32 cellular contexts compared by ENCODE assay signal in the genomic region with DNA sequence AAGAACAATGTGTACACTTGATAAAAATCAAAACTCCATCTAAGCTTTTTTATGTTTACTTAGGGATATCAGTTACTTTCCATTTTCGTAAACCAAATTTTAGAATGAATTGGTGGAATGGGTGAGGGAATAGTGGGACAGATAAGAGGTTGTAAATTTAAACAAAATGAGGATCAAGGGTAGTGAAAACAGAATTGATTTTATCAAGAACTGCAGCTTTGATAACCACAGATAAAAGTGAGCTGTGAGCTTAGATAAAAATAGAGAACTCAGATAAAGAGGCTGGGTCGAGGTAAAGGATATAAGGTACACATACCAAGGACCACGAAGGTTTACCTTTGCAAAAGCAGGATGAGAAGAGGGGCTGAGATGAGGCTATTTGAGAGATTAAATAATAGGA.
DNase-seq lines count a peak whose midpoint lies in the region; ATAC-seq and TF ChIP-seq lines count a peak whose summit lies in the region.
"Had no signal": no experiment of that assay in that cellular context is flagged by ENCODE, and none has a peak within 500 bp of the region (broad histone marks: within the 10 kb centered on the region; RNA-seq: fewer than 3 reads in every experiment).

No MANE protein-coding gene starts in this region.

- no peaks in the 10 kb centered on the region for H3K9me2 ChIP-seq in PC-9 (ENCODE audit: insufficient read depth)

- no peak overlapping the region for H2AK5ac ChIP-seq in mesendoderm (ENCODE audit: low read length)

- no peak overlapping the region for H2BK5ac ChIP-seq in mesendoderm (ENCODE audit: low read length)

- no peak overlapping the region for H3K23ac ChIP-seq in mesendoderm (ENCODE audit: low read length)

- H3K56ac ChIP-seq in mesendoderm (ENCODE audit: low read length): no peak overlapping the region

- H2BK120ac ChIP-seq in mesendoderm (ENCODE audit: low read depth, low read length): no peak overlapping the region

- no peaks in the 10 kb centered on the region for H3K79me1 ChIP-seq in mesendoderm (ENCODE audit: low read length)

- H3K27me3 Mint-ChIP-seq in Caco-2 (ENCODE audit: insufficient read depth, unreplicated experiment): no peaks in the 10 kb centered on the region
- H3K27me3 Mint-ChIP-seq: B cell; CD4-positive, alpha-beta memory T cell; CD4-positive, alpha-beta T cell; CD4-positive, CD25-positive, alpha-beta regulatory T cell; CD8-positive, alpha-beta memory T cell had no signal

- TF ChIP-seq CTCF in Caco-2 (IDR thresholded peaks at IDR 0.05; ENCODE audit: insufficient read depth in 1 of 2, low read depth in 1 of 2, low read length in 1 of 2, severe bottlenecking in 1 of 2, unreplicated experiment in 1 of 2) (no peak), HEK293 (tag by site-specific recombination; IDR thresholded peaks at IDR 0.05) (no peak), PC-9 (conservative IDR thresholded peaks at IDR 0.05) (no peak)

- H3K4me1 ChIP-seq in Caco-2 (peaks cover 17% of the 10 kb centered on the region), HEK293 (ENCODE audit: control insufficient read depth, insufficient read depth, low read length) (no peaks in the 10 kb centered on the region), mesendoderm (ENCODE audit: control insufficient read depth, low read depth, low read length) (no peaks in the 10 kb centered on the region), PC-9 (replicated peaks; ENCODE audit: insufficient read depth) (no peaks in the 10 kb centered on the region)
- H3K4me1 ChIP-seq: A549; BE2C; BLaER1; BLaER1 treated with 17β-estradiol and CSF1 and Interleukin-3, amounts not matched to agents 10 nM and 100 nM had no signal

- H3K36me3 Mint-ChIP-seq in Caco-2 (ENCODE audit: insufficient read depth, unreplicated experiment): no peaks in the 10 kb centered on the region
- H3K36me3 Mint-ChIP-seq: CD14-positive monocyte; CD4-positive, alpha-beta memory T cell; CD4-positive, CD25-positive, alpha-beta regulatory T cell; CD8-positive, alpha-beta memory T cell; CD8-positive, alpha-beta T cell had no signal

- no peak overlapping the region for H3K4me2 ChIP-seq in mesendoderm (ENCODE audit: low read length)
- no peak overlapping the region for H3K4me2 ChIP-seq in PC-9
- H3K4me2 ChIP-seq: A549; BLaER1; BLaER1 treated with 17β-estradiol and CSF1 and Interleukin-3, amounts not matched to agents 10 nM and 100 nM had no signal

- H4K20me1 ChIP-seq in PC-9 (ENCODE audit: insufficient read depth): no peaks in the 10 kb centered on the region
- H4K20me1 ChIP-seq: BLaER1; BLaER1 treated with 17β-estradiol and CSF1 and Interleukin-3, amounts not matched to agents 10 nM and 100 nM had no signal

- H3K36me3 ChIP-seq in Caco-2 (ENCODE audit: control insufficient read depth, insufficient read depth, low read length) (no peaks in the 10 kb centered on the region), HEK293 (ENCODE audit: control insufficient read depth in 2 of 2, insufficient read depth in 1 of 2, low read length in 2 of 2) (no peaks in the 10 kb centered on the region), mesendoderm (ENCODE audit: control insufficient read depth, insufficient read depth, low read length) (no peaks in the 10 kb centered on the region), PC-9 (ENCODE audit: low read depth) (no peaks in the 10 kb centered on the region)
- H3K36me3 ChIP-seq: BE2C; BLaER1; BLaER1 treated with 17β-estradiol and CSF1 and Interleukin-3, amounts not matched to agents 10 nM and 100 nM had no signal

- POLR2A ChIA-PET in Caco-2 (lab: Charles Lee): no interaction called here
- POLR2A ChIA-PET in HEK293 (lab: Yijun Ruan, JAX): no interaction called here
- POLR2A ChIA-PET in PC-9 (lab: Charles Lee; ENCODE audit: unreplicated experiment): no interaction called here

- H2AFZ ChIP-seq in PC-9: no peak overlapping the region

- H3K4me3 Mint-ChIP-seq in Caco-2 (ENCODE audit: unreplicated experiment): no peak overlapping the region
- H3K4me3 Mint-ChIP-seq: B cell; CD14-positive monocyte; CD4-positive, alpha-beta memory T cell; CD4-positive, alpha-beta T cell; CD4-positive, CD25-positive, alpha-beta regulatory T cell; CD8-positive, alpha-beta memory T cell; CD8-positive, alpha-beta T cell had no signal

- H3K4me3 ChIP-seq in Caco-2 (ENCODE audit: low read depth, low read length) (no peak overlapping the region), HEK293 (ENCODE audit: low read depth, low read length) (no peak overlapping the region), mesendoderm (ENCODE audit: low read length) (no peak overlapping the region), PC-9 (no peak overlapping the region)
- H3K4me3 ChIP-seq: A549; BLaER1; BLaER1 treated with 17β-estradiol and CSF1 and Interleukin-3, amounts not matched to agents 10 nM and 100 nM had no signal

- no peak overlapping the region for H3K18ac ChIP-seq in mesendoderm (ENCODE audit: low read length)

- no peak overlapping the region for H3K9ac ChIP-seq in mesendoderm (ENCODE audit: low read length)
- H3K9ac ChIP-seq: BLaER1; BLaER1 treated with 17β-estradiol and CSF1 and Interleukin-3, amounts not matched to agents 10 nM and 100 nM had no signal

- DNase-seq in Caco-2 (no peak), mesendoderm (peak; percentile 60), PC-9 (no peak)
- DNase-seq: 8988T; ACHN; AML-193; BE2C; C1 segment of cervical spinal cord; Calu3; CD4-positive, alpha-beta memory T cell; CD4-positive, alpha-beta T cell; CD4-positive, CD25-positive, alpha-beta regulatory T cell; CD8-positive, alpha-beta memory T cell; CD8-positive, alpha-beta T cell; COR-L47; DMS 273 treated with DMSO at 0.1 percent for 48 hours; DMS153; DMS53; DMS79; DMS79 treated with DMSO at 0.1 percent for 48 hours; DND-41; EL had no signal

- H4K5ac ChIP-seq in mesendoderm (ENCODE audit: low read length): no peak overlapping the region

- H3K79me2 ChIP-seq in mesendoderm (ENCODE audit: control insufficient read depth, insufficient read depth, low read length) (no peaks in the 10 kb centered on the region), PC-9 (ENCODE audit: low read depth) (no peaks in the 10 kb centered on the region)

- no peak overlapping the region for H2BK15ac ChIP-seq in mesendoderm (replicated peaks; ENCODE audit: low read depth)

- H3K27ac Mint-ChIP-seq in Caco-2 (ENCODE audit: unreplicated experiment): peak overlapping the region; percentile 5
- H3K27ac Mint-ChIP-seq: B cell; CD4-positive, alpha-beta memory T cell; CD4-positive, alpha-beta T cell; CD4-positive, CD25-positive, alpha-beta regulatory T cell; CD8-positive, alpha-beta memory T cell; CD8-positive, alpha-beta T cell had no signal

- no peak overlapping the region for H3K4ac ChIP-seq in mesendoderm (ENCODE audit: low read depth, low read length)

- H3K27ac ChIP-seq in HEK293 (ENCODE audit: extremely low read depth, low read depth, low read length): no peak overlapping the region
- H3K27ac ChIP-seq in mesendoderm (ENCODE audit: low read depth, low read length): no peak overlapping the region
- H3K27ac ChIP-seq in PC-9: no peak overlapping the region
- H3K27ac ChIP-seq: 22Rv1; A549; BLaER1; BLaER1 treated with 17β-estradiol and CSF1 and Interleukin-3, amounts not matched to agents 10 nM and 100 nM; C4-2B had no signal

- peaks cover 33% of the 10 kb centered on the region for H3K4me1 Mint-ChIP-seq in Caco-2 (ENCODE audit: low read depth, unreplicated experiment)
- H3K4me1 Mint-ChIP-seq: B cell; CD14-positive monocyte; CD4-positive, alpha-beta memory T cell; CD4-positive, CD25-positive, alpha-beta regulatory T cell; CD8-positive, alpha-beta memory T cell had no signal

- 0 out of 2 replicates have a peak, but pooled peaks cover 5% of the 10 kb centered on the region for H3K9me3 ChIP-seq in Caco-2
- H3K9me3 ChIP-seq in HEK293 (ENCODE audit: control insufficient read depth, insufficient read depth, low read depth, low read length): no peaks in the 10 kb centered on the region
- no peaks in the 10 kb centered on the region for H3K9me3 ChIP-seq in PC-9 (ENCODE audit: insufficient read depth, low read depth)
- H3K9me3 ChIP-seq: A549; BE2C; BLaER1; BLaER1 treated with 17β-estradiol and CSF1 and Interleukin-3, amounts not matched to agents 10 nM and 100 nM had no signal

- CTCF ChIA-PET in Caco-2 (lab: Charles Lee): no interaction called here
- CTCF ChIA-PET in HEK293 (lab: Yijun Ruan, JAX): no interaction called here
- CTCF ChIA-PET in PC-9 (lab: Charles Lee): no interaction called here

- BruUV-seq in Caco-2 (replicated peaks; lab: Mats Ljungman, UMichigan) (no TSS peak), PC-9 (replicated peaks; lab: Mats Ljungman, UMichigan) (no TSS peak)

- no CpG with 5 or more reads among the region's 3 CpGs for WGBS in mesendoderm (ENCODE audit: extremely low coverage, insufficient coverage, low lambda C conversion rate)

- no peaks in the 10 kb centered on the region for H3F3A ChIP-seq in PC-9 (ENCODE audit: insufficient read depth, low read depth)

- no peaks in the 10 kb centered on the region for H3K27me3 ChIP-seq in Caco-2 (replicated peaks; ENCODE audit: control insufficient read depth, insufficient read depth, low read length)
- H3K27me3 ChIP-seq in mesendoderm (ENCODE audit: insufficient read depth, low read length, poor library complexity): no peaks in the 10 kb centered on the region
- no peaks in the 10 kb centered on the region for H3K27me3 ChIP-seq in PC-9 (ENCODE audit: insufficient read depth, low read depth)
- H3K27me3 ChIP-seq: BE2C; BLaER1; BLaER1 treated with 17β-estradiol and CSF1 and Interleukin-3, amounts not matched to agents 10 nM and 100 nM had no signal

- peaks cover 22% of the 10 kb centered on the region for H3K9me3 Mint-ChIP-seq in Caco-2 (ENCODE audit: unreplicated experiment)

- ATAC-seq in HG02840 (IDR thresholded peaks at IDR 0.05; ENCODE audit: low FRiP score, unreplicated experiment) (no peak), GM21360 (IDR thresholded peaks at IDR 0.05; ENCODE audit: unreplicated experiment) (no peak)
- ATAC-seq: A549; CD8-positive, alpha-beta T cell had no signal

- no peak overlapping the region for H4K8ac ChIP-seq in mesendoderm (ENCODE audit: low read depth, low read length)

- intact Hi-C loops in Caco-2 (cut with micrococcal nuclease; ENCODE audit: unreplicated experiment) (loop anchor here (1.0 kb wide), 2 partner anchors 23 to 61 kb away; no protein-coding TSS in a partner anchor), PC-9 (cut with micrococcal nuclease; ENCODE audit: unreplicated experiment) (no loop called here)

TF ChIP-seq in HEK293, 187 proteins besides CTCF, POLR2A, EP300 and RAD21:
- peak; percentile 53; the same call in 1 of the 2 replicates for TF ChIP-seq TCF7L2 (IDR thresholded peaks at IDR 0.05; ENCODE audit: borderline replicate concordance, low read depth, low read length)
- TF ChIP-seq ZFP69B (tag by site-specific recombination; IDR thresholded peaks at IDR 0.05): no peak
